8 cellular contexts compared by ENCODE assay signal in genomic region chr13:48505597-48506091, GRCh38. TPM values are rescaled to one million over a fixed set of nuclear protein-coding genes. Genes with fewer than 3 reads are reported as not detected.
DNase-seq lines count a peak whose midpoint lies in the region; ATAC-seq, FAIRE-seq and TF ChIP-seq lines count a peak whose summit lies in the region.

No MANE protein-coding gene starts in this region.

- peaks cover 40 to 80% (median 62%) of the 10 kb centered on the region in 4 donors for H3K4me1 Mint-ChIP-seq in CD4-positive, alpha-beta memory T cell

- TF ChIP-seq POLR2A in ovary (IDR thresholded peaks at IDR 0.05): no peak

- CTCF ChIA-PET in CD4-positive, alpha-beta memory T cell (lab: Charles Lee; ENCODE audit: partially characterized antibody): interaction anchor here (0.7 to 2.4 kb wide), 11 partner anchors 10 to 92 kb away, joined by 3 to 12 read pairs (median 4); partner anchors contain the start of genes LPAR6 and RCBTB2

- peak; percentile 79 to 87 (median 84) for DNase-seq in CD4-positive, alpha-beta memory T cell
- peak; percentile 46 to 48 for DNase-seq in activated CD4-positive, alpha-beta T cell treated with anti-CD3 and anti-CD28 coated beads for 4 hours
- DNase-seq in foreskin keratinocyte: peak in 1 of 2 donors; percentile 52
- DNase-seq in stimulated activated CD4-positive, alpha-beta T cell treated with anti-CD3 and anti-CD28 coated beads, Interleukin-4, amount 100 ng/mL, for 24 hours: peak; percentile 61
- no peak for DNase-seq in urothelium cell line (ENCODE audit: low spot score)
- DNase-seq in ovary: no peak

- H3K27me3 Mint-ChIP-seq in CD4-positive, alpha-beta memory T cell: no peaks in the 10 kb centered on the region

- TF ChIP-seq CTCF in foreskin keratinocyte (conservative IDR thresholded peaks at IDR 0.05): no peak
- no peak for TF ChIP-seq CTCF in ovary (IDR thresholded peaks at IDR 0.05)

- H3K27me3 ChIP-seq in CD4-positive, alpha-beta memory T cell (ENCODE audit: insufficient read depth, low read length): no peaks in the 10 kb centered on the region
- no peaks in the 10 kb centered on the region for H3K27me3 ChIP-seq in foreskin keratinocyte
- H3K27me3 ChIP-seq in ovary: no peaks in the 10 kb centered on the region

- H3K36me3 ChIP-seq in CD4-positive, alpha-beta memory T cell (ENCODE audit: insufficient read depth, low read length): no peaks in the 10 kb centered on the region
- H3K36me3 ChIP-seq in ovary: no peaks in the 10 kb centered on the region

- intact Hi-C loops in CD4-positive, alpha-beta memory T cell (cut with micrococcal nuclease): loop anchor here (1.0 to 2.0 kb wide), 6 partner anchors 13 to 171 kb away; partner anchors contain the start of gene CYSLTR2
- intact Hi-C loops in ovary (cut with DNase I): no loop called here

- peaks cover 60% of the 10 kb centered on the region for H3K4me1 ChIP-seq in CD4-positive, alpha-beta memory T cell (ENCODE audit: insufficient read depth, low read length)
- H3K4me1 ChIP-seq in foreskin keratinocyte (peaks cover 30% of the 10 kb centered on the region), ovary (ENCODE audit: insufficient read depth) (peaks cover 4% of the 10 kb centered on the region)

- no peaks in the 10 kb centered on the region for H3K9me3 Mint-ChIP-seq in CD4-positive, alpha-beta memory T cell

- ATAC-seq in GM19455 (IDR thresholded peaks at IDR 0.05; ENCODE audit: unreplicated experiment) (peak; percentile 71), HG03460 (IDR thresholded peaks at IDR 0.05; ENCODE audit: unreplicated experiment) (peak; percentile 56), foreskin keratinocyte (no peak)

- 87 to 89% (median 87%) methylated on average over 11 of the region's 11 CpGs for WGBS in ovary, 3 donors

- peak overlapping the region; percentile 60 for H3K27ac ChIP-seq in CD4-positive, alpha-beta memory T cell (ENCODE audit: low read depth, low read length)
- peak overlapping the region; percentile 96 for H3K27ac ChIP-seq in foreskin keratinocyte
- no peak overlapping the region for H3K27ac ChIP-seq in ovary

- no peak for TF ChIP-seq EP300 in ovary (IDR thresholded peaks at IDR 0.05)

- peak overlapping the region; percentile 58 to 85 (median 73) for H3K4me3 Mint-ChIP-seq in CD4-positive, alpha-beta memory T cell

- POLR2A ChIA-PET in CD4-positive, alpha-beta memory T cell (lab: Charles Lee; ENCODE audit: partially characterized antibody): interaction anchor here (0.7 to 5.1 kb wide), 18 partner anchors 10 to 411 kb away, joined by 3 to 122 read pairs (median 8); partner anchors contain the start of genes LPAR6, MED4, RB1 and RCBTB2

- FAIRE-seq in urothelium cell line (lab: Jason Lieb, UNC): no peak

- H3K9me3 ChIP-seq in CD4-positive, alpha-beta memory T cell (ENCODE audit: control insufficient read depth in 1 of 2, low read length in 2 of 2): no peaks in the 10 kb centered on the region
- H3K9me3 ChIP-seq in ovary: no peaks in the 10 kb centered on the region

- peaks cover 5 to 15% of the 10 kb centered on the region in 2 donors for H3K36me3 Mint-ChIP-seq in CD4-positive, alpha-beta memory T cell

- H3K4me3 ChIP-seq in CD4-positive, alpha-beta memory T cell (ENCODE audit: low read length in 2 of 2): peak overlapping the region in 1 of 2 donors; percentile 32
- H3K4me3 ChIP-seq in ovary: no peak overlapping the region

- H3K27ac Mint-ChIP-seq in CD4-positive, alpha-beta memory T cell: peak overlapping the region; percentile 85 to 98 (median 97)

RNA-seq across cellular contexts. Expression of gene RCBTB2, which starts 27.2 kb away (rescaled TPM):
- 10 to 100 TPM; 23.9 to 25.7 TPM for total RNA-seq in CD4-positive, alpha-beta memory T cell
- 10 to 100 TPM; 33.7 to 46.5 TPM for polyA plus RNA-seq in CD4-positive, alpha-beta memory T cell
- total RNA-seq in foreskin keratinocyte: 3.2 and 4.1 TPM in 2 replicates
- 1.6 and 2.1 TPM in 2 replicates for polyA plus RNA-seq in foreskin keratinocyte
- 10 to 100 TPM in 5 of 7 donors, 1 to 10 TPM in 2; 8.2 to 22.6 (median 13.9) TPM for total RNA-seq in ovary
- 10 to 100 TPM; 16.8 to 19.1 TPM for polyA plus RNA-seq in ovary

Comparison
In these comparisons a context has a peak if more than half of its experiments do, and no peak if none do; other contexts are left out.
1. DNase-seq: peak in CD4-positive, alpha-beta memory T cell (5 of 5), activated CD4-positive, alpha-beta T cell treated with anti-CD3 and anti-CD28 coated beads for 4 hours (2 of 2) and stimulated activated CD4-positive, alpha-beta T cell treated with anti-CD3 and anti-CD28 coated beads, Interleukin-4, amount 100 ng/mL, for 24 hours (single experiment); none in urothelium cell line (single experiment) and ovary (0 of 5).
2. H3K27ac ChIP-seq: peak in CD4-positive, alpha-beta memory T cell (single experiment) and foreskin keratinocyte (single experiment); none in ovary (0 of 2).